Comparison of ENCODE assay signal across 8 cellular contexts in the genomic region with DNA sequence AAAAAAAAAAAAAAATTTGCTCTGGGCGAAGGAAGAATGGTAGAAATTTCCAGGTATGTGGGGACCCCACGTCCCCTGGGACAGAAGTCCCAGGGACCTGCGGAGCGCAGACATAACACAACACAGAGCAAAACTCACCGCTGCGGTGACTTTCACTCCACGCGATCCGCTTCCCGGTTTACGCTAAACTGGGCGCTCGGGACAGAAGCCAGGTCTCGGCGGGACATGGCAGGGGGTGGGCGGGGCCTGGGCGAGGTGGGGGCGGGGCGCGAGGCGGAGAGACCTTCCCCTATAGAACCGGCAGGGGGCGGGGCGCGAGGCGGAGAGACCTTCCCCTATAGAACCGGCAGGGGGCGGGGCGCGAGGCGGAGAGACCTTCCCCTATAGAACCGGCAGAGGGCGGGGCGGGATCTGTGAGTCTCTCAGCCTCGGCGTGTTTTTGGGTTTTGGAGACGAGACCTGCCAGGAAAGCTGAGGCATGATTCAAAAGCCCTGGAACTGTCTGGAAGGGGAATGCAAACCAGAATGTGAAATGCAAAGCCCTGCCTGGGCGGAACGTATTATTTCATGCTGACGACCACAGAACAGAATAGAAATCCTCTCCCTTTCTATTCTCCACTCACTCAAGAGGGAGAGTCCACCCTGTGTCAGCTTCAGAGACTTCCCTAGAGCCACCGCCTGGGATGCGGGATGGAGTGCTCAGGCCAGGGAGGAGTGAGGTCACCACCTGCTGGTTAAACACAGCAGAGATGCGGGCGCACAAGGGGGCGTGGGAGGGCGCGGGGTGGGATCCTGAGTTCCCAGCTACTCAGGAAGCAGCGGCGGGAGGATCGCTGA. TPM values are rescaled to one million over a fixed set of nuclear protein-coding genes. Genes with fewer than 3 reads are reported as not detected.
DNase-seq lines count a peak whose midpoint lies in the region; ATAC-seq and TF ChIP-seq lines count a peak whose summit lies in the region.

No MANE protein-coding gene starts in this region.

- H3K9me3 Mint-ChIP-seq in CD14-positive monocyte: peaks cover 48 to 93% (median 84%) of the 10 kb centered on the region in 7 donors
- peaks cover 17% of the 10 kb centered on the region for H3K9me3 Mint-ChIP-seq in MCF 10A (ENCODE audit: unreplicated experiment)

- H3K4me3 ChIP-seq in WI38 (ENCODE audit: low read depth, low read length) (peak overlapping the region; percentile 58), iPS-20b (ENCODE audit: low read length) (peak overlapping the region; percentile 73), skeletal muscle satellite cell (ENCODE audit: low read length) (peak overlapping the region; percentile 67)

- H3K27me3 Mint-ChIP-seq in CD14-positive monocyte (ENCODE audit: low read depth in 3 of 3) (peaks cover 6 to 20% (median 7%) of the 10 kb centered on the region in 3 donors), MCF 10A (ENCODE audit: insufficient read depth, unreplicated experiment) (no peaks in the 10 kb centered on the region)

- H3K27ac Mint-ChIP-seq in CD14-positive monocyte (peak overlapping the region in 3 of 7 donors; percentile 25 to 63 (median 60)), MCF 10A (ENCODE audit: low read depth, unreplicated experiment) (no peak overlapping the region)

- no TSS peak for BruUV-seq in MCF 10A (replicated peaks; lab: Mats Ljungman, UMichigan)

- H3K4me1 ChIP-seq in iPS-20b (ENCODE audit: insufficient read depth, low read length): no peaks in the 10 kb centered on the region
- H3K4me1 ChIP-seq in skeletal muscle satellite cell (ENCODE audit: control insufficient read depth, insufficient read depth, low read length): peaks cover 21% of the 10 kb centered on the region

- CTCF ChIA-PET in MCF 10A (lab: Yijun Ruan, JAX): interaction anchor here (0.6 to 0.9 kb wide), 3 partner anchors 16 to 52 kb away, joined by 3 to 5 read pairs (median 3); no protein-coding TSS in a partner anchor

- H3K36me3 ChIP-seq in KOPT-K1 (ENCODE audit: insufficient read depth, low read length) (no peaks in the 10 kb centered on the region; the same call in 1 of the 2 replicates), iPS-20b (ENCODE audit: insufficient read depth, low read depth, low read length) (no peaks in the 10 kb centered on the region), skeletal muscle satellite cell (ENCODE audit: insufficient read depth, low read length) (no peaks in the 10 kb centered on the region)

- H3K27ac ChIP-seq in KOPT-K1 (ENCODE audit: low read depth, low read length, poor library complexity, severe bottlenecking) (peak overlapping the region; percentile 15), iPS-20b (ENCODE audit: low read length) (no peak overlapping the region)

- H3K9me3 ChIP-seq in KOPT-K1 (ENCODE audit: insufficient read depth, low read length, poor library complexity, severe bottlenecking) (no peaks in the 10 kb centered on the region), iPS-20b (ENCODE audit: insufficient read depth, low read depth, low read length) (no peaks in the 10 kb centered on the region; the same call in 1 of the 2 replicates), skeletal muscle satellite cell (replicated peaks; ENCODE audit: low read length) (no peaks in the 10 kb centered on the region)

- peaks cover 38% of the 10 kb centered on the region for H3K4me1 Mint-ChIP-seq in CD14-positive monocyte
- peaks cover 9% of the 10 kb centered on the region for H3K4me1 Mint-ChIP-seq in MCF 10A (ENCODE audit: insufficient read depth, unreplicated experiment)

- H3K4me3 Mint-ChIP-seq in CD14-positive monocyte (peak overlapping the region; percentile 83 to 87), MCF 10A (ENCODE audit: unreplicated experiment) (no peak overlapping the region)

- peak overlapping the region; percentile 36; the same call in 1 of the 2 replicates for H3K9ac ChIP-seq in iPS-20b (ENCODE audit: low read depth, low read length)
- peak overlapping the region; percentile 35 for H3K9ac ChIP-seq in skeletal muscle satellite cell (ENCODE audit: low read depth, low read length)

- DNase-seq in CD14-positive monocyte (ENCODE audit: low spot score) (peak; percentile 75), MCF 10A (ENCODE audit: unreplicated experiment) (no peak), glomerular visceral epithelial cell (ENCODE audit: extremely low spot score) (no peak)

- H3K36me3 Mint-ChIP-seq in CD14-positive monocyte (peaks cover 9 to 10% of the 10 kb centered on the region in 2 donors), MCF 10A (ENCODE audit: insufficient read depth, unreplicated experiment) (no peaks in the 10 kb centered on the region)

- H3K27me3 ChIP-seq in iPS-20b (ENCODE audit: insufficient read depth, low read length) (peaks cover 18% of the 10 kb centered on the region), skeletal muscle satellite cell (ENCODE audit: control insufficient read depth, insufficient read depth, low read length) (no peaks in the 10 kb centered on the region)

- POLR2A ChIA-PET in MCF 10A (lab: Yijun Ruan, JAX): interaction anchor here (0.9 kb wide), 1 partner anchor 17 kb away, joined by 3 read pairs; no protein-coding TSS in a partner anchor

- intact Hi-C loops in CD14-positive monocyte (cut with micrococcal nuclease) (loop anchor here in 1 of 2 donors (10.0 kb wide), 1 partner anchor 201 kb away; the partner anchor contains the start of gene ZNF665), MCF 10A (cut with micrococcal nuclease) (no loop called here)

- peak overlapping the region; percentile 80 for H3K4me2 ChIP-seq in skeletal muscle satellite cell (ENCODE audit: low read length)

- TF ChIP-seq CTCF in CD14-positive monocyte (IDR thresholded peaks at IDR 0.05) (peak; percentile 89), WI38 (IDR thresholded peaks at IDR 0.05; ENCODE audit: low read depth, low read length) (no peak), MCF 10A (IDR thresholded peaks at IDR 0.05; ENCODE audit: unreplicated experiment) (peak; percentile 38)

- ATAC-seq in GM21737 (IDR thresholded peaks at IDR 0.05; ENCODE audit: unreplicated experiment): no peak

RNA-seq across cellular contexts. Expression of gene ERVV-1, which starts 20.2 kb away (rescaled TPM):
- polyA plus RNA-seq in CD14-positive monocyte: not detected
- total RNA-seq in MCF 10A (2022): not detected in 2 replicates
- total RNA-seq in skeletal muscle satellite cell (2012; rRNA removed): not detected in 2 replicates

RNA-seq across cellular contexts. Expression of gene ZNF816, which starts 30.9 kb away (rescaled TPM):
- 1 to 10 TPM; 2.0 to 4.3 TPM for polyA plus RNA-seq in CD14-positive monocyte
- total RNA-seq in MCF 10A (2022): 5.4 and 5.5 TPM in 2 replicates
- total RNA-seq in skeletal muscle satellite cell (2012; rRNA removed): 4.8 and 8.1 TPM in 2 replicates

RNA-seq across cellular contexts. Expression of gene ERVV-2, which starts 51.0 kb away (rescaled TPM):
- not detected for polyA plus RNA-seq in CD14-positive monocyte
- total RNA-seq in MCF 10A (2022): not detected in 2 replicates
- not detected in 2 replicates for total RNA-seq in skeletal muscle satellite cell (2012; rRNA removed)
